Comparison of ENCODE assay signal across 22 cellular contexts in the genomic region with DNA sequence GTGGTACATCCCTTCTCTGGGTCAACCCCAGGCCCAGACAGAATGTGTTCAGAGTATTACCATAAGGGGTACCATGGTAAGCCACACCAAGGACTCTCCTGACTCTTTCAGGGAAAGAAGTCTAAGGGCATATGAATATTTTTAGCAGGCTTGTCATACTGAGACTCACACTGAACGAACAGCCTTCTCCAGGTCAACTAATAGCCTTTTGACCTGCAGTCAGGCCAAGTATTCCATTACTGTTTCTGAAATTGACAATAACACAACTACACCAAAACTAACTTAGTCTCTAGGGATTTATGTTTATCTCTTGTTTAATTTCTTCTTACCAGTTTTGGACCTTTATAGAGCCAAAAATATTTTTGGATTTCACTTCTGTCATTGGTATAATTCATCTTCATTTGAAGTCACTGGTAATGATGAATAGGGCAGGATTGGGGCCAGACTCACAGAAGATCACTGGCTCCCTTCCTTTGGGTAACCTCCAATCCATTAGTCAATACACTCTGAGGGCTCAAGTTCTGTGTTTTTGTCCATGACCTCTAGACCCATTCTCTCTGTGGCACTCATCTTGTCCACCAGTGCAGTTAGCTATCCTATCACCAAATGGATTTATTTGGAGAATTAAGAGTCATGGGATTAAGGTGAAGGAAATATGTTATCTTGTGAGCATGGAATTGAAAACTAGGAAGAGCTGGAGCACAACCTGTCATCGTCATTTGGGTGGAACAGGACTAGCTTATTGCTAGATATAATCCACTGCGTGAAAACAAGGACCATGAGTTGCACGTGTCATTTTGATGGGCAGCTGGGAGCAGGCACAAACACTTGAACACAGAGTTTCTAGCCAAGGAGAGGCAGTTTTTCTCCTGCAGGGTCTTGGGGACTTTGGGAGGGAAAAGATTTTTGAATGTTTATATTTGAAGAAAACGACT.
DNase-seq lines count a peak whose midpoint lies in the region; TF ChIP-seq lines count a peak whose summit lies in the region.
"Had no signal": no experiment of that assay in that cellular context is flagged by ENCODE, and none has a peak within 500 bp of the region (broad histone marks: within the 10 kb centered on the region; RNA-seq: fewer than 3 reads in every experiment).

No MANE protein-coding gene starts in this region.

- no peaks in the 10 kb centered on the region for H3K36me3 ChIP-seq in Loucy (ENCODE audit: insufficient read depth, low read length)
- H3K36me3 ChIP-seq in stomach = no peaks in the 10 kb centered on the region
- H3K36me3 ChIP-seq: ascending aorta, cardiac muscle cell, SJSA1, spleen, upper lobe of left lung had no signal

- TF ChIP-seq CTCF in GM10248 (IDR thresholded peaks at IDR 0.05; ENCODE audit: control extremely low read depth, extremely low read depth, low read depth, missing control alignments) = peak; percentile 4
- TF ChIP-seq CTCF in Loucy (conservative IDR thresholded peaks at IDR 0.05; ENCODE audit: low read length) = no peak
- no peak for TF ChIP-seq CTCF in fibroblast of mammary gland (conservative IDR thresholded peaks at IDR 0.05; ENCODE audit: control insufficient read depth, insufficient read depth, low read depth, low read length)
- TF ChIP-seq CTCF in stomach (IDR thresholded peaks at IDR 0.05) = no peak

- no peaks in the 10 kb centered on the region for H3F3A ChIP-seq in Loucy (ENCODE audit: low read depth)

- intact Hi-C loops in stomach (cut with DNase I; ENCODE audit: low total_unique reads) = no loop called here

- no peaks in the 10 kb centered on the region for H3K27me3 ChIP-seq in Loucy (ENCODE audit: insufficient read depth, low read length, poor library complexity, severe bottlenecking)
- no peaks in the 10 kb centered on the region for H3K27me3 ChIP-seq in stomach
- H3K27me3 ChIP-seq: ascending aorta, cardiac muscle cell, SJSA1, spleen, upper lobe of left lung had no signal

- no peak for TF ChIP-seq EP300 in stomach (IDR thresholded peaks at IDR 0.05)

- peak overlapping the region in 3 of 5 donors; percentile 19 to 44 (median 19) for H3K27ac ChIP-seq in stomach
- H3K27ac ChIP-seq: ascending aorta, cardiac muscle cell, SJSA1, spleen, upper lobe of left lung had no signal

- CTCF ChIA-PET in GM10248 (lab: Yijun Ruan, JAX) = interaction anchor here (0.6 to 2.4 kb wide), 10 partner anchors 9 to 601 kb away, joined by 3 to 8 read pairs (median 3); no protein-coding TSS in a partner anchor

- TF ChIP-seq POLR2A in stomach (IDR thresholded peaks at IDR 0.05) = no peak

- H3K4me1 ChIP-seq in Loucy (ENCODE audit: insufficient read depth, low read length, poor library complexity, severe bottlenecking) = no peaks in the 10 kb centered on the region
- H3K4me1 ChIP-seq in stomach = peaks cover 0 to 8% (median 3%) of the 10 kb centered on the region in 4 donors
- H3K4me1 ChIP-seq: ascending aorta, SJSA1, spleen, upper lobe of left lung had no signal

- H3K4me3 ChIP-seq in Loucy (ENCODE audit: low read length, poor library complexity, severe bottlenecking) = no peak overlapping the region
- no peak overlapping the region for H3K4me3 ChIP-seq in fibroblast of mammary gland (ENCODE audit: control insufficient read depth, low read depth, low read length)
- no peak overlapping the region for H3K4me3 ChIP-seq in stomach
- H3K4me3 ChIP-seq: ascending aorta, cardiac muscle cell, GM23338, lung, SJSA1, spleen, upper lobe of left lung had no signal

- H2AFZ ChIP-seq in Loucy (ENCODE audit: low read length) = 0 out of 2 replicates have a peak overlapping the region, but pooled peaks have one; percentile 28
- H2AFZ ChIP-seq: GM23338 had no signal

- no peaks in the 10 kb centered on the region for H4K20me1 ChIP-seq in Loucy (ENCODE audit: insufficient read depth, low read length, poor library complexity, severe bottlenecking)

- no peak overlapping the region for H3K4me2 ChIP-seq in Loucy (ENCODE audit: low read depth, low read length, poor library complexity, severe bottlenecking)
- H3K4me2 ChIP-seq: GM23338 had no signal

- POLR2A ChIA-PET in GM10248 (lab: Yijun Ruan, JAX) = no interaction called here

- H3K9me3 ChIP-seq in Loucy (ENCODE audit: insufficient read depth, low read depth, low read length) = no peaks in the 10 kb centered on the region
- H3K9me3 ChIP-seq in stomach = no peaks in the 10 kb centered on the region
- H3K9me3 ChIP-seq: ascending aorta, SJSA1, spleen, upper lobe of left lung had no signal

- H3K9me2 ChIP-seq in Loucy (replicated peaks; ENCODE audit: low read depth, low read length) = no peaks in the 10 kb centered on the region

- no peak overlapping the region for H3K9ac ChIP-seq in Loucy (ENCODE audit: low read depth, low read length, poor library complexity, severe bottlenecking)

- whole genome bisulfite sequencing in stomach, 5 donors = 43 to 55% (median 47%) methylated on average over 5 of the region's 5 CpGs

- DNase-seq in GM10248 (ENCODE audit: extremely low spot score) = no peak
- DNase-seq in fibroblast of mammary gland (ENCODE audit: low read depth) = peak; percentile 16
- DNase-seq in stomach = no peak
- no peak for DNase-seq in GOT3 (lab: John Stamatoyannopoulos, UW)
- DNase-seq in activated CD4-positive, alpha-beta T cell treated with anti-CD3 and anti-CD28 coated beads for 48 hours = no peak
- DNase-seq in putamen (ENCODE audit: low spot score) = no peak
- DNase-seq: activated CD4-positive, alpha-beta memory T cell treated with anti-CD3 and anti-CD28 coated beads for 36 hours; activated CD8-positive, alpha-beta memory T cell treated with anti-CD3 and anti-CD28 coated beads, Interleukin-2, amount 50 U/mL, for 4 hours; CD4-positive, alpha-beta T cell; cortex of kidney; kidney; MV-4-11; NCI-H2107; spleen; substantia nigra; upper lobe of left lung had no signal

- H3K79me2 ChIP-seq in Loucy (ENCODE audit: insufficient read depth, low read length) = no peaks in the 10 kb centered on the region
